Comparison of ENCODE assay signal across 18 cellular contexts in the genomic region with DNA sequence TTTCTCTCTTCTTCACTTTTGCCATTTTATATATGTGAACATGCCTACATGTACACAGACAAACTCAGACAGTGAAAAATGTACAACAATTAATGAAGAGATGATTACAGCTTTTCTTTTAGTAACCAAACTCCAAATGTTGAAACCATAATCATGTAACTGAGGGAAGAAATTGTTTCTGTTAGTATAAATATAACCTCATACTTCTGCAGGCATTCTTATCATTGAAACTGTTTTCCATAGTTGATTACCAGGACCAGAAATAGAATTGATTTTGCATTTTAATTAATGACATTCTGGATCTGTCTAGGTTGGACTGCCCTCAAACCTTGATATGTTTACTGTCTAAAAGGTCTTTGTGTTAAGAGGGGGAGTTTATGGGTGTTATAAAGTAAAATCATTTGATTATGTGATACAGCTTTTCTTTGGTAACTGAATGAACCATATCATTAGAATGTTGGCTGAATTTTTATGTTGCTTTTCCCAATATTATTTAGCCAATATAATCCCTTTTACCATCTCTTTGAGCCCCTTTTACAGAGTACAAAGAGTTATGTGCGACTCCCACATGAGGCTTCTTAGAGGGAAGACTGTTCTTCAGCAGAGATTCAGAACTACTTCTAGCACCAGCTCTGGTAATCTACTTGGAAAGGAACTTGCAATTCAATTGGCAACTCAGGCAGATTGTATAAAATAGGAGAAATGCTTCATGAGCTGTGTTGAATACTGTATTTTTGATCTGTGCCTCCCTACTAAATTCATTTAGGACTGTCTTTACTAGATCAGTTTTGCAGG. TPM values are rescaled to one million over a fixed set of nuclear protein-coding genes. Genes with fewer than 3 reads are reported as not detected.
DNase-seq lines count a peak whose midpoint lies in the region; ATAC-seq and TF ChIP-seq lines count a peak whose summit lies in the region.
"Had no signal": no experiment of that assay in that cellular context is flagged by ENCODE, and none has a peak within 500 bp of the region (broad histone marks: within the 10 kb centered on the region; RNA-seq: fewer than 3 reads in every experiment).

No MANE protein-coding gene starts in this region.

- intact Hi-C loops in activated CD4-positive, alpha-beta T cell treated with anti-CD3 and anti-CD28 coated beads for 36 hours (cut with DNase I, micrococcal nuclease): no loop called here

- no peak for TF ChIP-seq CTCF in SK-N-SH (IDR thresholded peaks at IDR 0.05)
- no peak for TF ChIP-seq CTCF in neural progenitor cell (IDR thresholded peaks at IDR 0.05)

- H3K4me1 Mint-ChIP-seq in neural progenitor cell: peaks cover 59% of the 10 kb centered on the region
- no peaks in the 10 kb centered on the region for H3K4me1 Mint-ChIP-seq in activated CD4-positive, alpha-beta T cell treated with anti-CD3 and anti-CD28 coated beads for 36 hours

- H3K4me2 ChIP-seq in SK-N-SH (no peak overlapping the region; the same call in 1 of the 2 replicates), neural progenitor cell (no peak overlapping the region)
- H3K4me2 ChIP-seq: BLaER1 had no signal

- peak overlapping the region; percentile 27 for H3K27ac Mint-ChIP-seq in neural progenitor cell
- H3K27ac Mint-ChIP-seq in activated CD4-positive, alpha-beta T cell treated with anti-CD3 and anti-CD28 coated beads for 36 hours: no peak overlapping the region
- no peak overlapping the region for H3K27ac Mint-ChIP-seq in activated naive CD4-positive, alpha-beta T cell treated with anti-CD3 and anti-CD28 coated beads, Interleukin-2, amount 50 U/mL, for 72 hours
- H3K27ac Mint-ChIP-seq: CD8-positive, alpha-beta T cell had no signal

- H3K4me3 ChIP-seq in SK-N-SH (ENCODE audit: low read depth in 2 of 2, low read length in 1 of 2) (no peak overlapping the region), neural progenitor cell (no peak overlapping the region)
- H3K4me3 ChIP-seq: BLaER1, HAP-1, K562 had no signal

- CTCF ChIA-PET in SK-N-SH (lab: Yijun Ruan, JAX): no interaction called here
- CTCF ChIA-PET in activated CD4-positive, alpha-beta T cell treated with anti-CD3 and anti-CD28 coated beads for 36 hours (lab: Charles Lee): no interaction called here

- H3K27ac ChIP-seq in SK-N-SH (ENCODE audit: low read depth in 2 of 2, low read length in 1 of 2) (peak overlapping the region in 1 of 2 experiments; percentile 77; a peak in 2 of 4 replicates), neural progenitor cell (no peak overlapping the region)
- H3K27ac ChIP-seq: BLaER1 had no signal

- H2AFZ ChIP-seq in SK-N-SH (ENCODE audit: low read depth): no peak overlapping the region
- H2AFZ ChIP-seq in neural progenitor cell (replicated peaks): no peak overlapping the region

- whole genome bisulfite sequencing in SK-N-SH (ENCODE audit: low lambda C conversion rate): 82% methylated on average over 1 of the region's 1 CpG

- H3K4me1 ChIP-seq in SK-N-SH (ENCODE audit: control insufficient read depth in 1 of 2, insufficient read depth in 2 of 2, low read depth in 1 of 2, low read length in 1 of 2) (peaks cover 0 to 7% of the 10 kb centered on the region in 2 experiments; a peak in 2 of 4 replicates), neural progenitor cell (peaks cover 17% of the 10 kb centered on the region)
- H3K4me1 ChIP-seq: BLaER1 had no signal

- H3K4me3 Mint-ChIP-seq in neural progenitor cell: no peak overlapping the region
- no peak overlapping the region for H3K4me3 Mint-ChIP-seq in activated CD4-positive, alpha-beta T cell treated with anti-CD3 and anti-CD28 coated beads for 36 hours
- H3K4me3 Mint-ChIP-seq: CD8-positive, alpha-beta T cell had no signal

- H4K20me1 ChIP-seq in SK-N-SH (ENCODE audit: insufficient read depth) (no peaks in the 10 kb centered on the region), neural progenitor cell (ENCODE audit: low read depth) (no peaks in the 10 kb centered on the region)
- H4K20me1 ChIP-seq: BLaER1 had no signal

- no peaks in the 10 kb centered on the region for H3K27me3 ChIP-seq in SK-N-SH (ENCODE audit: insufficient read depth)
- no peaks in the 10 kb centered on the region for H3K27me3 ChIP-seq in neural progenitor cell
- H3K27me3 ChIP-seq: BLaER1 had no signal

- DNase-seq in SK-N-SH: no peak
- DNase-seq in inferior parietal cortex (ENCODE audit: extremely low spot score): peak; percentile 63
- no peak for DNase-seq in neural progenitor cell (ENCODE audit: low spot score)
- DNase-seq in COLO668 (lab: John Stamatoyannopoulos, UW; ENCODE audit: unreplicated experiment): no peak
- DNase-seq in activated CD4-positive, alpha-beta T cell treated with anti-CD3 and anti-CD28 coated beads for 36 hours: no peak
- no peak for DNase-seq in activated naive CD4-positive, alpha-beta T cell treated with anti-CD3 and anti-CD28 coated beads, Interleukin-2, amount 50 U/mL, for 72 hours (ENCODE audit: low spot score in 2 of 2)
- DNase-seq: CD8-positive, alpha-beta T cell; DMS79; NCI-H187; NCI-H526 treated with DMSO at 0.1 percent for 48 hours; RPMI8226; SIG-M5 had no signal

- TF ChIP-seq RAD21 in SK-N-SH (IDR thresholded peaks at IDR 0.05; ENCODE audit: low read length): no peak

- H3K79me2 ChIP-seq in SK-N-SH (ENCODE audit: insufficient read depth) (no peaks in the 10 kb centered on the region), neural progenitor cell (ENCODE audit: low read depth) (no peaks in the 10 kb centered on the region)

- H3K9me3 ChIP-seq in SK-N-SH: no peaks in the 10 kb centered on the region
- H3K9me3 ChIP-seq in neural progenitor cell (ENCODE audit: low read depth): no peaks in the 10 kb centered on the region
- H3K9me3 ChIP-seq: BLaER1, HAP-1 had no signal

- H3K9me3 Mint-ChIP-seq in neural progenitor cell: peaks cover 2% of the 10 kb centered on the region
- H3K9me3 Mint-ChIP-seq in activated CD4-positive, alpha-beta T cell treated with anti-CD3 and anti-CD28 coated beads for 36 hours (ENCODE audit: low read depth): no peaks in the 10 kb centered on the region
- H3K9me3 Mint-ChIP-seq in activated naive CD4-positive, alpha-beta T cell treated with anti-CD3 and anti-CD28 coated beads, Interleukin-2, amount 50 U/mL, for 72 hours: peaks cover 0 to 3% of the 10 kb centered on the region in 2 donors

- H3K36me3 ChIP-seq in SK-N-SH (replicated peaks in 1 of 2; ENCODE audit: control insufficient read depth in 1 of 2, insufficient read depth in 2 of 2, low read length in 1 of 2) (no peaks in the 10 kb centered on the region), neural progenitor cell (no peaks in the 10 kb centered on the region)
- H3K36me3 ChIP-seq: BLaER1, HAP-1 had no signal

- ATAC-seq in SK-N-SH treated with all-trans-retinoic acid at 6 μM for 48 hours (no peak; the same call in 2 of the 3 replicates), GM18520 (IDR thresholded peaks at IDR 0.05; ENCODE audit: unreplicated experiment) (no peak)
- no peak for ATAC-seq in activated CD4-positive, alpha-beta T cell treated with anti-CD3 and anti-CD28 coated beads for 36 hours
- no peak for ATAC-seq in activated naive CD4-positive, alpha-beta T cell treated with anti-CD3 and anti-CD28 coated beads, Interleukin-2, amount 50 U/mL, for 72 hours
- ATAC-seq: CD8-positive, alpha-beta T cell; K562 had no signal

- H3K9ac ChIP-seq in SK-N-SH (peak overlapping the region; percentile 14; the same call in 1 of the 2 replicates), neural progenitor cell (no peak overlapping the region)
- H3K9ac ChIP-seq: BLaER1 had no signal

- no peaks in the 10 kb centered on the region for H3K27me3 Mint-ChIP-seq in neural progenitor cell (ENCODE audit: insufficient read depth, low read depth)
- H3K27me3 Mint-ChIP-seq in activated CD4-positive, alpha-beta T cell treated with anti-CD3 and anti-CD28 coated beads for 36 hours: peaks cover 15% of the 10 kb centered on the region

- H3K9me2 ChIP-seq in SK-N-SH: no peaks in the 10 kb centered on the region

- no peaks in the 10 kb centered on the region for H3K36me3 Mint-ChIP-seq in neural progenitor cell
- H3K36me3 Mint-ChIP-seq in activated CD4-positive, alpha-beta T cell treated with anti-CD3 and anti-CD28 coated beads for 36 hours (ENCODE audit: low read depth): no peaks in the 10 kb centered on the region
- no peaks in the 10 kb centered on the region for H3K36me3 Mint-ChIP-seq in activated naive CD4-positive, alpha-beta T cell treated with anti-CD3 and anti-CD28 coated beads, Interleukin-2, amount 50 U/mL, for 72 hours
- H3K36me3 Mint-ChIP-seq: CD8-positive, alpha-beta T cell had no signal

- no peak for TF ChIP-seq EP300 in SK-N-SH (IDR thresholded peaks at IDR 0.05; ENCODE audit: borderline replicate concordance in 1 of 2, low read depth in 1 of 2, low read length in 1 of 2)

- H3F3A ChIP-seq in SK-N-SH (replicated peaks; ENCODE audit: insufficient read depth) (peaks cover 2% of the 10 kb centered on the region), neural progenitor cell (ENCODE audit: low read depth) (peaks cover 3% of the 10 kb centered on the region)

- POLR2A ChIA-PET in SK-N-SH (lab: Yijun Ruan, JAX): no interaction called here
- POLR2A ChIA-PET in activated CD4-positive, alpha-beta T cell treated with anti-CD3 and anti-CD28 coated beads for 36 hours (lab: Charles Lee): no interaction called here

TF ChIP-seq in SK-N-SH, 30 proteins besides CTCF, POLR2A, EP300 and RAD21 (continues in another document):
- no peak for TF ChIP-seq EZH2phosphoT487 (IDR thresholded peaks at IDR 0.05; ENCODE audit: borderline replicate concordance, low read depth)

TF ChIP-seq in SK-N-SH treated with all-trans-retinoic acid at 6 μM for 48 hours, 23 proteins besides CTCF, POLR2A, EP300 and RAD21 (continues in another document):
- no peak for TF ChIP-seq OSR1 (CRISPR knock-in tag; IDR thresholded peaks at IDR 0.05)

RNA-seq across cellular contexts. Expression of a gene that starts 3.4 kb away (rescaled TPM):
- 9.4 and 14.1 TPM in 2 replicates for polyA plus RNA-seq in SK-N-SH (2012; rRNA removed)
- polyA plus RNA-seq in SK-N-SH (2012; cell fraction: cytosol; rRNA removed): 12.0 and 12.1 TPM in 2 replicates
- 9.1 and 18.5 TPM in 2 replicates for polyA plus RNA-seq in SK-N-SH (2012; cell fraction: nucleus; rRNA removed)
- 0.65 TPM in 1 of 2 replicates, not detected in the other for total RNA-seq in neural progenitor cell (ENCODE audit: low replicate concordance)
- total RNA-seq in activated CD4-positive, alpha-beta T cell treated with anti-CD3 and anti-CD28 coated beads for 36 hours: not detected
- not detected for total RNA-seq in activated naive CD4-positive, alpha-beta T cell treated with anti-CD3 and anti-CD28 coated beads, Interleukin-2, amount 50 U/mL, for 72 hours
- total RNA-seq: A172; CD8-positive, alpha-beta T cell; K562 had no signal
- polyA plus RNA-seq: K562 had no signal
